Comparison of ENCODE assay signal across 9 cellular contexts in the genomic region with DNA sequence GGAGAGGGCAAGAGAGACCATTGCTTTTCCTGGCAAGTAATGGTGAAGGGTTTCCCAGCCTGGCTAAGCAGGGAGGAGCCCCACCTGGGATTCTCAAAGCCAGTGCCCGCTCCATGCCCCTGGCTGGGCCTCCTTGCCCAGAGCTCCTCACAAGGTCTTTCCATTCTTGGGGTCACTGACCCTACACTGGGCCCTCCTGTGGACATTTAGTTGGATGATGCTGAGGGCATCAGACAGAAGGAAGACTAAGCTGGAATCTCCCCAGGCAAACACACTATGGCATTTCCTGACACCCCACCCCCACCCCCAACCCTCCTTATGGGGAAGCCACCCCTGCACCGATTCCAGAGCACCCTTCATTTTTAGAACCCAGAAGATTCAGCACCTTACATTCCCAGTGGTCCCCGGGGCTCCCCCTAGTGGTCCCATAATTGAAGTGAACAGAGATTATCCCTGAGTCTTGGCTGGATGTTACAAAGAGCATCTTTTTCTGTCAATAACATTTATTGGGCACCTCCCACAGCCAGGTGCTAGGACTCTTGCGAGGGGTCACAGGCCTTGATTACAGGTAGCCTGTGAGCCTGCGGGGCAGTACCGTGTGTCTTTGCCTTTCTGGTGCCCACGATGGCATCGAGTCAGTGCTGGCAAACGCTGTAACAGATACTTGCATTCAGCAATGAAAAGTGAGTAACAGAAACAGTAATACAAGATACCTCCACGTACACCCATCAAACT.
A peak's percentile ranks its signal among the peaks of the same experiment; 100 is the strongest.
DNase-seq lines count a peak whose midpoint lies in the region; ATAC-seq and TF ChIP-seq lines count a peak whose summit lies in the region.
"Had no signal": no experiment of that assay in that cellular context is flagged by ENCODE, and none has a peak within 500 bp of the region (broad histone marks: within the 10 kb centered on the region; RNA-seq: fewer than 3 reads in every experiment).

No MANE protein-coding gene starts in this region.

- TF ChIP-seq EP300 in suprapubic skin (IDR thresholded peaks at IDR 0.05): no peak

- H3K79me2 ChIP-seq in DOHH2 (ENCODE audit: control insufficient read depth, low read length): no peaks in the 10 kb centered on the region

- no peaks in the 10 kb centered on the region for H3K9me2 ChIP-seq in DOHH2 (replicated peaks; ENCODE audit: control insufficient read depth, low read length)

- ATAC-seq in HG02938 (IDR thresholded peaks at IDR 0.05; ENCODE audit: unreplicated experiment): no peak

- H4K20me1 ChIP-seq in DOHH2 (ENCODE audit: control insufficient read depth, insufficient read depth, low read depth, low read length): no peaks in the 10 kb centered on the region

- TF ChIP-seq CTCF in DOHH2 (IDR thresholded peaks at IDR 0.05; ENCODE audit: low read depth, low read length, poor library complexity, severe bottlenecking): peak; percentile 84
- peak; percentile 77 for TF ChIP-seq CTCF in astrocyte of the spinal cord (IDR thresholded peaks at IDR 0.05; ENCODE audit: low read depth, low read length)
- peak in 1 of 2 donors; percentile 67 for TF ChIP-seq CTCF in suprapubic skin (IDR thresholded peaks at IDR 0.05)

- H3K9me3 ChIP-seq in DOHH2 (ENCODE audit: control insufficient read depth, insufficient read depth, low read length) (no peaks in the 10 kb centered on the region), suprapubic skin (no peaks in the 10 kb centered on the region)

- no peaks in the 10 kb centered on the region for H3K4me1 ChIP-seq in DOHH2 (ENCODE audit: control insufficient read depth, low read length)
- peaks cover 2% of the 10 kb centered on the region for H3K4me1 ChIP-seq in suprapubic skin

- no peak overlapping the region for H3K27ac ChIP-seq in DOHH2 (ENCODE audit: low read depth, low read length)
- no peak overlapping the region for H3K27ac ChIP-seq in suprapubic skin

- H3K27me3 ChIP-seq in DOHH2 (ENCODE audit: control insufficient read depth, low read length): no peaks in the 10 kb centered on the region
- peaks cover 21% of the 10 kb centered on the region for H3K27me3 ChIP-seq in suprapubic skin

- H3K36me3 ChIP-seq in DOHH2 (ENCODE audit: control insufficient read depth, low read length) (no peaks in the 10 kb centered on the region), suprapubic skin (no peaks in the 10 kb centered on the region)

- H3F3A ChIP-seq in DOHH2 (ENCODE audit: control insufficient read depth, insufficient read depth): no peaks in the 10 kb centered on the region

- TF ChIP-seq POLR2A in suprapubic skin (IDR thresholded peaks at IDR 0.05): no peak

- DNase-seq in HT-29 (ENCODE audit: low spot score): peak; percentile 72
- peak; percentile 59 for DNase-seq in OCI-M1 (lab: John Stamatoyannopoulos, UW)
- peak; percentile 26 for DNase-seq in astrocyte of the spinal cord (ENCODE audit: low read depth, low spot score)
- peak; percentile 65 for DNase-seq in iPS-NIHi7 (ENCODE audit: extremely low spot score)
- DNase-seq in stimulated activated CD4-positive, alpha-beta T cell treated with anti-CD3 and anti-CD28 coated beads, Interleukin-2, amount 100 ng/mL, for 4 hours (ENCODE audit: low read depth): peak; percentile 4
- no peak for DNase-seq in suprapubic skin (ENCODE audit: low spot score in 2 of 2)
- DNase-seq: activated B cell treated with CpG ODN at 0.5 μM for 24 hours had no signal

- H3K4me3 ChIP-seq in DOHH2 (ENCODE audit: low read length) (no peak overlapping the region), astrocyte of the spinal cord (ENCODE audit: low read depth, low read length) (no peak overlapping the region), suprapubic skin (no peak overlapping the region)

- in situ Hi-C loops in astrocyte of the spinal cord (cut with HindIII; ENCODE audit: low sequenced_read_pairs): no loop called here

- 42% methylated on average over 10 of the region's 10 CpGs for WGBS in suprapubic skin

- H3K4me2 ChIP-seq in DOHH2 (ENCODE audit: low read length): no peak overlapping the region

Comparison
In these comparisons a context has a peak if more than half of its experiments do, and no peak if none do; other contexts are left out.
1. DNase-seq: peak in HT-29 (single experiment), OCI-M1 (single experiment), astrocyte of the spinal cord (single experiment), iPS-NIHi7 (single experiment) and stimulated activated CD4-positive, alpha-beta T cell treated with anti-CD3 and anti-CD28 coated beads, Interleukin-2, amount 100 ng/mL, for 4 hours (single experiment); none in suprapubic skin (0 of 2).